ENCODE assay signal across 1 cellular context in the genomic region with DNA sequence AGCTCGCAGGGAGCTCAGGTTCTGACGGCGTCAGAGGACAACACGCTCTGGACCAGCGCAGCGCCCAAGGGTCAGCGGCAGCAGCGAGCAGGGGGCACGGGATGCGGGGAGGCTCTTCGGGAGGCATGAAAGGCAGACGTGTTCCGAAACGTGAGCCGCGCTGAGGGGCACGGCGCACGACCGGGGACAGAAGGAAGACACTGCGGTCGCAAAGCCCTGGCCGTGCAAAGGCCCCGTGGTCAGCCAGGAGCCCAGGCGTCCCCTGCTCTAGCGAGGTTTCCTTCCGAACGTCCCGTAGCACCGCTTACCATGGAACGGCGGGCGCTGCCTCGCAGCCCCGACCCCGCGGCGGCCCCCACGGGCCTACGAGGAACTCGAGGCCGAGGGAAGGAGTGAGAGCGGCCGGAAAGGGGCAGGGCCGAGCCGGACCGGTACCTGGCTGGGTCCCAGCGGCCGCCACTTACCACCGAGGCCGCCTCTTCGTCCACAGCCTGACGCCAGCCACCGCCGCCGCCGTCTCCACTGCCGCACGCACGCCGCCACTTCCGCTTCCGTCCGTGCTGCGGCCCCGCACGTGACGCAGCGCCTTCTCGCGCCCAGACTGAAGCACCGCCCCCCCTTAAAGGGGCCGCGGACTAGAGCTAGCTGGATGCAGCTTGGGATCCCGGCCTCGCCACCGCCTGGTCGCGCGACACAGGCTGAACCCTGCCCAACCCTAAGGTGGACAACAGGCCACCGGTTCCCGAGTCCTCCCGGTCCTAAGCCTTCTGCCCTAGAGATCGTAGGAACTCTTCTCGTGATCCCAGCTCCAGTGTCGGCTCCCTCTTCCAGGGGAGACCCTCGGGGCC.
TF ChIP-seq lines count a peak whose summit lies in the region.

No MANE protein-coding gene starts in this region.

TF ChIP-seq in WTC11, 78 proteins besides CTCF, POLR2A, EP300 and RAD21 (continued from another document and continues in another):
- peak; percentile 45; the same call in 1 of the 2 replicates for TF ChIP-seq ZNF317 (CRISPR knock-in tag; IDR thresholded peaks at IDR 0.05; ENCODE audit: borderline replicate concordance, low read depth)
- peak; percentile 97 for TF ChIP-seq E2F5 (CRISPR knock-in tag; IDR thresholded peaks at IDR 0.05)
- TF ChIP-seq RORB (CRISPR knock-in tag; IDR thresholded peaks at IDR 0.05), result no peak
- TF ChIP-seq EMX1 (CRISPR knock-in tag; IDR thresholded peaks at IDR 0.05), result peak; percentile 79; the same call in 1 of the 2 replicates
- peak; percentile 37; the same call in 1 of the 2 replicates for TF ChIP-seq NR2C2 (CRISPR knock-in tag; IDR thresholded peaks at IDR 0.05)
- TF ChIP-seq, protein P1, sequence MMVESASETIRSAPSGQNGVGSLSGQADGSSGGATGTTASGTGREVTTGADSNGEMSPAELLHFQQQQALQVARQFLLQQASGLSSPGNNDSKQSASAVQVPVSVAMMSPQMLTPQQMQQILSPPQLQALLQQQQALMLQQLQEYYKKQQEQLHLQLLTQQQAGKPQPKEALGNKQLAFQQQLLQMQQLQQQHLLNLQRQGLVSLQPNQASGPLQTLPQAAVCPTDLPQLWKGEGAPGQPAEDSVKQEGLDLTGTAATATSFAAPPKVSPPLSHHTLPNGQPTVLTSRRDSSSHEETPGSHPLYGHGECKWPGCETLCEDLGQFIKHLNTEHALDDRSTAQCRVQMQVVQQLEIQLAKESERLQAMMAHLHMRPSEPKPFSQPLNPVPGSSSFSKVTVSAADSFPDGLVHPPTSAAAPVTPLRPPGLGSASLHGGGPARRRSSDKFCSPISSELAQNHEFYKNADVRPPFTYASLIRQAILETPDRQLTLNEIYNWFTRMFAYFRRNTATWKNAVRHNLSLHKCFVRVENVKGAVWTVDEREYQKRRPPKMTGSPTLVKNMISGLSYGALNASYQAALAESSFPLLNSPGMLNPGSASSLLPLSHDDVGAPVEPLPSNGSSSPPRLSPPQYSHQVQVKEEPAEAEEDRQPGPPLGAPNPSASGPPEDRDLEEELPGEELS (CRISPR knock-in tag; IDR thresholded peaks at IDR 0.05), result peak; percentile 92
- peak; percentile 90; the same call in 1 of the 2 replicates for TF ChIP-seq FOXP1 (CRISPR knock-in tag; IDR thresholded peaks at IDR 0.05; ENCODE audit: borderline replicate concordance)
- TF ChIP-seq ETV6 (CRISPR knock-in tag; IDR thresholded peaks at IDR 0.05), result peak; percentile 98
- TF ChIP-seq, protein P2, sequence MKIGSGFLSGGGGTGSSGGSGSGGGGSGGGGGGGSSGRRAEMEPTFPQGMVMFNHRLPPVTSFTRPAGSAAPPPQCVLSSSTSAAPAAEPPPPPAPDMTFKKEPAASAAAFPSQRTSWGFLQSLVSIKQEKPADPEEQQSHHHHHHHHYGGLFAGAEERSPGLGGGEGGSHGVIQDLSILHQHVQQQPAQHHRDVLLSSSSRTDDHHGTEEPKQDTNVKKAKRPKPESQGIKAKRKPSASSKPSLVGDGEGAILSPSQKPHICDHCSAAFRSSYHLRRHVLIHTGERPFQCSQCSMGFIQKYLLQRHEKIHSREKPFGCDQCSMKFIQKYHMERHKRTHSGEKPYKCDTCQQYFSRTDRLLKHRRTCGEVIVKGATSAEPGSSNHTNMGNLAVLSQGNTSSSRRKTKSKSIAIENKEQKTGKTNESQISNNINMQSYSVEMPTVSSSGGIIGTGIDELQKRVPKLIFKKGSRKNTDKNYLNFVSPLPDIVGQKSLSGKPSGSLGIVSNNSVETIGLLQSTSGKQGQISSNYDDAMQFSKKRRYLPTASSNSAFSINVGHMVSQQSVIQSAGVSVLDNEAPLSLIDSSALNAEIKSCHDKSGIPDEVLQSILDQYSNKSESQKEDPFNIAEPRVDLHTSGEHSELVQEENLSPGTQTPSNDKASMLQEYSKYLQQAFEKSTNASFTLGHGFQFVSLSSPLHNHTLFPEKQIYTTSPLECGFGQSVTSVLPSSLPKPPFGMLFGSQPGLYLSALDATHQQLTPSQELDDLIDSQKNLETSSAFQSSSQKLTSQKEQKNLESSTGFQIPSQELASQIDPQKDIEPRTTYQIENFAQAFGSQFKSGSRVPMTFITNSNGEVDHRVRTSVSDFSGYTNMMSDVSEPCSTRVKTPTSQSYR (CRISPR knock-in tag; IDR thresholded peaks at IDR 0.05), result peak; percentile 86
- peak; percentile 97 for TF ChIP-seq CBFB (CRISPR knock-in tag; IDR thresholded peaks at IDR 0.05; ENCODE audit: low read depth)
- TF ChIP-seq FOXK1 (CRISPR knock-in tag; IDR thresholded peaks at IDR 0.05), result peak; percentile 96
- TF ChIP-seq, protein P3, sequence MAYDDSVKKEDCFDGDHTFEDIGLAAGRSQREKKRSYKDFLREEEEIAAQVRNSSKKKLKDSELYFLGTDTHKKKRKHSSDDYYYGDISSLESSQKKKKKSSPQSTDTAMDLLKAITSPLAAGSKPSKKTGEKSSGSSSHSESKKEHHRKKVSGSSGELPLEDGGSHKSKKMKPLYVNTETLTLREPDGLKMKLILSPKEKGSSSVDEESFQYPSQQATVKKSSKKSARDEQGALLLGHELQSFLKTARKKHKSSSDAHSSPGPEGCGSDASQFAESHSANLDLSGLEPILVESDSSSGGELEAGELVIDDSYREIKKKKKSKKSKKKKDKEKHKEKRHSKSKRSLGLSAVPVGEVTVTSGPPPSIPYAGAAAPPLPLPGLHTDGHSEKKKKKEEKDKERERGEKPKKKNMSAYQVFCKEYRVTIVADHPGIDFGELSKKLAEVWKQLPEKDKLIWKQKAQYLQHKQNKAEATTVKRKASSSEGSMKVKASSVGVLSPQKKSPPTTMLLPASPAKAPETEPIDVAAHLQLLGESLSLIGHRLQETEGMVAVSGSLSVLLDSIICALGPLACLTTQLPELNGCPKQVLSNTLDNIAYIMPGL (CRISPR knock-in tag; IDR thresholded peaks at IDR 0.05), result peak; percentile 86; the same call in 1 of the 2 replicates
- no peak for TF ChIP-seq IRF2 (CRISPR knock-in tag; IDR thresholded peaks at IDR 0.05; ENCODE audit: borderline replicate concordance, low read depth)
- TF ChIP-seq ATF1 (CRISPR knock-in tag; IDR thresholded peaks at IDR 0.05), result 0 out of 2 replicates have a peak, but pooled peaks have one; percentile 30
- TF ChIP-seq CREM (CRISPR knock-in tag; IDR thresholded peaks at IDR 0.05), result peak; percentile 88
- TF ChIP-seq, protein P4, sequence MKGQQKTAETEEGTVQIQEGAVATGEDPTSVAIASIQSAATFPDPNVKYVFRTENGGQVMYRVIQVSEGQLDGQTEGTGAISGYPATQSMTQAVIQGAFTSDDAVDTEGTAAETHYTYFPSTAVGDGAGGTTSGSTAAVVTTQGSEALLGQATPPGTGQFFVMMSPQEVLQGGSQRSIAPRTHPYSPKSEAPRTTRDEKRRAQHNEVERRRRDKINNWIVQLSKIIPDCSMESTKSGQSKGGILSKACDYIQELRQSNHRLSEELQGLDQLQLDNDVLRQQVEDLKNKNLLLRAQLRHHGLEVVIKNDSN (CRISPR knock-in tag; IDR thresholded peaks at IDR 0.05), result peak; percentile 99
- no peak; the same call in 1 of the 2 replicates for TF ChIP-seq ESRRA (CRISPR knock-in tag; IDR thresholded peaks at IDR 0.05; ENCODE audit: borderline replicate concordance)
- peak; percentile 94 for TF ChIP-seq SP1 (CRISPR knock-in tag; conservative IDR thresholded peaks at IDR 0.05)
- TF ChIP-seq STAT6 (CRISPR knock-in tag; conservative IDR thresholded peaks at IDR 0.05; ENCODE audit: low read depth), result 0 out of 2 replicates have a peak, but pooled peaks have one; percentile 24
- TF ChIP-seq TP53 (CRISPR knock-in tag; IDR thresholded peaks at IDR 0.05), result peak; percentile 51
- TF ChIP-seq, protein P5, sequence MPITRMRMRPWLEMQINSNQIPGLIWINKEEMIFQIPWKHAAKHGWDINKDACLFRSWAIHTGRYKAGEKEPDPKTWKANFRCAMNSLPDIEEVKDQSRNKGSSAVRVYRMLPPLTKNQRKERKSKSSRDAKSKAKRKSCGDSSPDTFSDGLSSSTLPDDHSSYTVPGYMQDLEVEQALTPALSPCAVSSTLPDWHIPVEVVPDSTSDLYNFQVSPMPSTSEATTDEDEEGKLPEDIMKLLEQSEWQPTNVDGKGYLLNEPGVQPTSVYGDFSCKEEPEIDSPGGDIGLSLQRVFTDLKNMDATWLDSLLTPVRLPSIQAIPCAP (CRISPR knock-in tag; IDR thresholded peaks at IDR 0.05), result peak; percentile 46; the same call in 1 of the 2 replicates
- TF ChIP-seq ZBTB21 (CRISPR knock-in tag; IDR thresholded peaks at IDR 0.05; ENCODE audit: borderline replicate concordance), result peak; percentile 83; the same call in 1 of the 2 replicates
- TF ChIP-seq RELA (CRISPR knock-in tag; IDR thresholded peaks at IDR 0.05; ENCODE audit: borderline replicate concordance), result 0 out of 2 replicates have a peak, but pooled peaks have one; percentile 38
- peak; percentile 89 for TF ChIP-seq GTF2I (CRISPR knock-in tag; conservative IDR thresholded peaks at IDR 0.05)
- peak; percentile 69; the same call in 1 of the 2 replicates for TF ChIP-seq GABPB1 (CRISPR knock-in tag; IDR thresholded peaks at IDR 0.05)
- 0 out of 2 replicates have a peak, but pooled peaks have one; percentile 46 for TF ChIP-seq KAT7 (CRISPR knock-in tag; IDR thresholded peaks at IDR 0.05; ENCODE audit: borderline replicate concordance)
- 0 out of 2 replicates have a peak, but pooled peaks have one; percentile 62 for TF ChIP-seq ERG (CRISPR knock-in tag; IDR thresholded peaks at IDR 0.05)
- TF ChIP-seq ZNF232 (CRISPR knock-in tag; IDR thresholded peaks at IDR 0.05), result 0 out of 2 replicates have a peak, but pooled peaks have one; percentile 44
- 0 out of 2 replicates have a peak, but pooled peaks have one; percentile 27 for TF ChIP-seq AFF4 (CRISPR knock-in tag; IDR thresholded peaks at IDR 0.05; ENCODE audit: borderline replicate concordance)
- TF ChIP-seq, protein P6, sequence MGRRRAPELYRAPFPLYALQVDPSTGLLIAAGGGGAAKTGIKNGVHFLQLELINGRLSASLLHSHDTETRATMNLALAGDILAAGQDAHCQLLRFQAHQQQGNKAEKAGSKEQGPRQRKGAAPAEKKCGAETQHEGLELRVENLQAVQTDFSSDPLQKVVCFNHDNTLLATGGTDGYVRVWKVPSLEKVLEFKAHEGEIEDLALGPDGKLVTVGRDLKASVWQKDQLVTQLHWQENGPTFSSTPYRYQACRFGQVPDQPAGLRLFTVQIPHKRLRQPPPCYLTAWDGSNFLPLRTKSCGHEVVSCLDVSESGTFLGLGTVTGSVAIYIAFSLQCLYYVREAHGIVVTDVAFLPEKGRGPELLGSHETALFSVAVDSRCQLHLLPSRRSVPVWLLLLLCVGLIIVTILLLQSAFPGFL (CRISPR knock-in tag; IDR thresholded peaks at IDR 0.05; ENCODE audit: borderline replicate concordance), result no peak
- peak; percentile 90; the same call in 1 of the 2 replicates for TF ChIP-seq NFE2L1 (CRISPR knock-in tag; IDR thresholded peaks at IDR 0.05)
- TF ChIP-seq ZMAT4 (CRISPR knock-in tag; IDR thresholded peaks at IDR 0.05), result no peak
